Comparison of ENCODE assay signal across 13 cellular contexts in the genomic region with DNA sequence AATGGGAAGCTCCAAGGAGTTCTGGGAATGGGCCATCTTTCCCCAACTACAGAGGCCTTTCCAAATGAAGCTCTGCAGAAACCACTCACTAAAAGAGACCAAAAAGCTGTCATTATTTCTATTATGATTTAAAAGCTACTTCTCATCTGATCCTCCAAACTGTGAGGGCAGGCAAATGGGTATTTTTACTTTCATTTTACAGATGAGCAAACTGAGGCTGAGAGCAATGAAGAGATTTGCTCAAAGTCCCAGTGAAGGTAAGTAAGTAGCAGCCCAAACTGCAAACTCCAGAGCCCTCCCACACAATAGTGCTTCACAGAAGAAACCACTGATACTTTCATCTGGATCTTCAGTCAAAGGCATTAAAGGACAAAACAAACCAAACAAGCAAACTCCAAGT. TPM values are rescaled to one million over a fixed set of nuclear protein-coding genes. Genes with fewer than 3 reads are reported as not detected.
"Had no signal": no experiment of that assay in that cellular context is flagged by ENCODE, and none has a peak within 500 bp of the region (broad histone marks: within the 10 kb centered on the region; RNA-seq: fewer than 3 reads in every experiment).

No MANE protein-coding gene starts in this region.

- H3K9me3 ChIP-seq: neutrophil, transverse colon had no signal

- H3K4me3 ChIP-seq: smooth muscle cell, transverse colon had no signal

- H3K9me3 Mint-ChIP-seq: activated naive CD8-positive, alpha-beta T cell treated with anti-CD3 and anti-CD28 coated beads, Interleukin-2, amount 10 ng/mL, durations not matched to agents 7 days and 5 days; activated T-cell treated with anti-CD3 and anti-CD28 coated beads, Interleukin-2, amount 50 U/mL, for 24 hours; stimulated activated naive B cell treated with anti-CD40 and anti-IgM and Interleukin-4, amounts not matched to agents 10 μg/mL and 1 μg/mL and 100 μg/mL, for 72 hours; WTC11 had no signal

- H3K27me3 ChIP-seq: neutrophil, transverse colon had no signal

- ATAC-seq: right cardiac atrium; stimulated activated naive B cell treated with anti-CD40 and anti-IgM and Interleukin-4, amounts not matched to agents 10 μg/mL and 1 μg/mL and 100 μg/mL, for 72 hours; WTC11 had no signal

- H3K27ac Mint-ChIP-seq: activated T-cell treated with anti-CD3 and anti-CD28 coated beads, Interleukin-2, amount 50 U/mL, for 24 hours; stimulated activated naive B cell treated with anti-CD40 and anti-IgM and Interleukin-4, amounts not matched to agents 10 μg/mL and 1 μg/mL and 100 μg/mL, for 72 hours; WTC11 had no signal

- H3K36me3 Mint-ChIP-seq: stimulated activated naive B cell treated with anti-CD40 and anti-IgM and Interleukin-4, amounts not matched to agents 10 μg/mL and 1 μg/mL and 100 μg/mL, for 72 hours; WTC11 had no signal

- H3K4me3 Mint-ChIP-seq: activated naive CD8-positive, alpha-beta T cell treated with anti-CD3 and anti-CD28 coated beads, Interleukin-2, amount 10 ng/mL, durations not matched to agents 7 days and 5 days; activated T-cell treated with anti-CD3 and anti-CD28 coated beads, Interleukin-2, amount 50 U/mL, for 24 hours; stimulated activated naive B cell treated with anti-CD40 and anti-IgM and Interleukin-4, amounts not matched to agents 10 μg/mL and 1 μg/mL and 100 μg/mL, for 72 hours; WTC11 had no signal

- DNase-seq: activated gamma-delta T cell; activated naive CD8-positive, alpha-beta T cell treated with anti-CD3 and anti-CD28 coated beads, Interleukin-2, amount 10 ng/mL, durations not matched to agents 7 days and 5 days; activated T-cell treated with anti-CD3 and anti-CD28 coated beads, Interleukin-2, amount 50 U/mL, for 24 hours; anterior cingulate cortex; hippocampal formation; stimulated activated naive B cell treated with anti-CD40 and anti-IgM and Interleukin-4, amounts not matched to agents 10 μg/mL and 1 μg/mL and 100 μg/mL, for 72 hours; transverse colon had no signal

- H3K36me3 ChIP-seq: neutrophil, transverse colon had no signal

- H3K4me2 ChIP-seq: smooth muscle cell had no signal

- H3K27me3 Mint-ChIP-seq: activated naive CD8-positive, alpha-beta T cell treated with anti-CD3 and anti-CD28 coated beads, Interleukin-2, amount 10 ng/mL, durations not matched to agents 7 days and 5 days; activated T-cell treated with anti-CD3 and anti-CD28 coated beads, Interleukin-2, amount 50 U/mL, for 24 hours; stimulated activated naive B cell treated with anti-CD40 and anti-IgM and Interleukin-4, amounts not matched to agents 10 μg/mL and 1 μg/mL and 100 μg/mL, for 72 hours had no signal

RNA-seq across cellular contexts. Expression of gene RSPH14, which starts 1.4 kb away (rescaled TPM):
- total RNA-seq: chondrocyte, right cardiac atrium, smooth muscle cell, subcutaneous adipose tissue, WTC11 had no signal
